In the genomic region with DNA sequence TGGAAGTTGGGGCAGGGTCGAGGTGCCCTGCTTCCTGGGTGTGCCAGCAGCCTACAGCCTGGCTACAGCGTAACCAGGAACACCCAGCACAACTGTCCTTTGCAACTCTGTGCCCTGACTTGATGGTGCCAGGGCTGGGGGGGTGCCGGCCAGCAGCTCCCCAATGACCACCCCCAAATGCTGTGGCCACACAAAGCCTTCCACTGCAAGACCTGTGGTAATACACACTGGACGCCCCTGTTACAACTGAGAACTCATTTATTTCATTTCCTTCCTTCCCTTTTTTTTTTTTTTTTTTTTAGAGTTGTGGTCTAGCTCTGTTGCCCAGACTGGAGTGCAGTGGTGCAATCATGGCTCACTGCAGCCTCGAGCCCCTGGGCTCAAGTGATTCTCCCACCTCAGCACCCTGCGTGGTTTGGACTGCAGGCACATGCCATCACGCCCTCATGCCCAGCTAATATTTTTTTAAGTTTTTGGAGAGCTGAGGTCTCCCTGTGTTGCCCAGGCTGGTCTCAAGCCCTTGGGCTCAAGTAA, we compare ENCODE assay signal across 9 cellular contexts. TPM values are rescaled to one million over a fixed set of nuclear protein-coding genes. Genes with fewer than 3 reads are reported as not detected.
A peak's percentile ranks its signal among the peaks of the same experiment; 100 is the strongest.
DNase-seq lines count a peak whose midpoint lies in the region; ATAC-seq, FAIRE-seq and TF ChIP-seq lines count a peak whose summit lies in the region.
"Had no signal": no experiment of that assay in that cellular context is flagged by ENCODE, and none has a peak within 500 bp of the region (broad histone marks: within the 10 kb centered on the region; RNA-seq: fewer than 3 reads in every experiment).

No MANE protein-coding gene starts in this region.

- in situ Hi-C loops in gastrocnemius medialis (cut with MboI; ENCODE audit: low sequenced_read_pairs in 4 of 4), result no loop called here

- H3K27ac Mint-ChIP-seq in nephron progenitor cell, result peak overlapping the region; percentile 45
- no peak overlapping the region for H3K27ac Mint-ChIP-seq in activated naive CD8-positive, alpha-beta T cell treated with anti-CD3 and anti-CD28 coated beads for 36 hours

- peaks cover 42% of the 10 kb centered on the region for H3K27me3 Mint-ChIP-seq in nephron progenitor cell (ENCODE audit: low read depth, poor library complexity)
- H3K27me3 Mint-ChIP-seq in activated naive CD8-positive, alpha-beta T cell treated with anti-CD3 and anti-CD28 coated beads for 36 hours, result peaks cover 14% of the 10 kb centered on the region

- intact Hi-C loops in gastrocnemius medialis (cut with DNase I; ENCODE audit: low total_unique reads), result no loop called here

- peaks cover 0 to 4% (median 0%) of the 10 kb centered on the region in 3 donors for H3K27me3 ChIP-seq in gastrocnemius medialis

- no peak for DNase-seq in GM19239 (ENCODE audit: insufficient read length, low spot score)
- DNase-seq in MV-4-11 (lab: John Stamatoyannopoulos, UW), result peak; percentile 80
- no peak for DNase-seq in nephron progenitor cell
- DNase-seq in activated naive CD8-positive, alpha-beta T cell treated with anti-CD3 and anti-CD28 coated beads for 36 hours, result no peak
- no peak for DNase-seq in gastrocnemius medialis
- no peak for DNase-seq in NCI-H2196 (lab: John Stamatoyannopoulos, UW; ENCODE audit: unreplicated experiment)
- DNase-seq: activated CD8-positive, alpha-beta memory T cell treated with anti-CD3 and anti-CD28 coated beads, Interleukin-2, amount 50 U/mL, for 48 hours had no signal

- no peaks in the 10 kb centered on the region for H3K9me3 ChIP-seq in gastrocnemius medialis

- peak; percentile 8 for ATAC-seq in HG02759 (IDR thresholded peaks at IDR 0.05; ENCODE audit: unreplicated experiment)
- no peak for ATAC-seq in gastrocnemius medialis

- no peak overlapping the region for H3K4me3 ChIP-seq in gastrocnemius medialis

- TF ChIP-seq CTCF in nephron progenitor cell (IDR thresholded peaks at IDR 0.05) (no peak), gastrocnemius medialis (IDR thresholded peaks at IDR 0.05 in 4 of 5, conservative IDR thresholded peaks at IDR 0.05 in 1 of 5) (no peak)

- no peaks in the 10 kb centered on the region for H3K36me3 ChIP-seq in gastrocnemius medialis

- H3K9me3 Mint-ChIP-seq in nephron progenitor cell, result no peaks in the 10 kb centered on the region
- H3K9me3 Mint-ChIP-seq in activated naive CD8-positive, alpha-beta T cell treated with anti-CD3 and anti-CD28 coated beads for 36 hours, result no peaks in the 10 kb centered on the region

- peak; percentile 62 for FAIRE-seq in GM19239 (lab: Jason Lieb, UNC)
- FAIRE-seq: RCC 7860 had no signal

- no peak for TF ChIP-seq POLR2A in gastrocnemius medialis (IDR thresholded peaks at IDR 0.05)

- no peak overlapping the region for H3K27ac ChIP-seq in gastrocnemius medialis

- no peaks in the 10 kb centered on the region for H3K4me1 ChIP-seq in gastrocnemius medialis

- no peaks in the 10 kb centered on the region for H3K36me3 Mint-ChIP-seq in nephron progenitor cell (ENCODE audit: low read depth)
- H3K36me3 Mint-ChIP-seq in activated naive CD8-positive, alpha-beta T cell treated with anti-CD3 and anti-CD28 coated beads for 36 hours, result no peaks in the 10 kb centered on the region

- peaks cover 27% of the 10 kb centered on the region for H3K4me1 Mint-ChIP-seq in nephron progenitor cell
- H3K4me1 Mint-ChIP-seq in activated naive CD8-positive, alpha-beta T cell treated with anti-CD3 and anti-CD28 coated beads for 36 hours, result peaks cover 19% of the 10 kb centered on the region

- H3K4me3 Mint-ChIP-seq in nephron progenitor cell, result no peak overlapping the region
- no peak overlapping the region for H3K4me3 Mint-ChIP-seq in activated naive CD8-positive, alpha-beta T cell treated with anti-CD3 and anti-CD28 coated beads for 36 hours

RNA-seq across cellular contexts. Expression of a gene that starts 25.2 kb away (rescaled TPM):
- under 1 TPM; 0.50 to 0.58 TPM for total RNA-seq in activated naive CD8-positive, alpha-beta T cell treated with anti-CD3 and anti-CD28 coated beads for 36 hours
- total RNA-seq in gastrocnemius medialis, result under 1 TPM in 1 of 4 donors, not detected in 3; 0.07 TPM

RNA-seq across cellular contexts. Expression of a gene that starts 27.6 kb away (rescaled TPM):
- 10 to 100 TPM; 30.2 to 31.2 TPM for total RNA-seq in activated naive CD8-positive, alpha-beta T cell treated with anti-CD3 and anti-CD28 coated beads for 36 hours
- total RNA-seq in gastrocnemius medialis, result 10 to 100 TPM; 12.7 to 16.1 (median 14.2) TPM

RNA-seq across cellular contexts. Expression of a gene that starts 52.7 kb away (rescaled TPM):
- 1 to 10 TPM; 9.5 to 10.0 TPM for total RNA-seq in activated naive CD8-positive, alpha-beta T cell treated with anti-CD3 and anti-CD28 coated beads for 36 hours
- 10 to 100 TPM; 25.3 to 38.7 (median 30.0) TPM for total RNA-seq in gastrocnemius medialis
